ENCODE assay signal across 28 cellular contexts in genomic region chrY:7866976-7867375, GRCh38.
"Had no signal": no experiment of that assay in that cellular context is flagged by ENCODE, and none has a peak within 500 bp of the region (broad histone marks: within the 10 kb centered on the region; RNA-seq: fewer than 3 reads in every experiment).

No MANE protein-coding gene starts in this region.

- H3K4me2 ChIP-seq: hepatocyte had no signal

- DNase-seq: cortex of kidney; effector memory CD8-positive, alpha-beta T cell; foreskin fibroblast; heart left ventricle; immature natural killer cell; islet precursor cell; kidney glomerular epithelial cell; left colon; left ventricle myocardium superior; lower lobe of right lung; naive B cell; nucleus accumbens; posterior cingulate gyrus; psoas muscle; right cardiac atrium; spleen; stimulated activated CD4-positive, alpha-beta T cell treated with anti-CD3 and anti-CD28 coated beads, Interleukin-4, amount 100 ng/mL, for 4 hours; stimulated activated naive CD8-positive, alpha-beta T cell treated with anti-CD3 and anti-CD28 coated beads, Interleukin-15, Interleukin-2, amounts not matched to agents 100 U/mL and 50 U/mL, for 24 hours; substantia nigra; testis; tibial artery had no signal

- H3K9me3 ChIP-seq: gastroesophageal sphincter, heart left ventricle, lower lobe of right lung, psoas muscle, spleen, testis, tibial artery had no signal

- ATAC-seq: effector memory CD8-positive, alpha-beta T cell; esophagus mucosa; gastroesophageal sphincter; heart left ventricle; left colon; left ventricle myocardium superior; lower lobe of right lung; natural killer cell treated with Interleukin-12 subunit alpha and Interleukin-12 subunit beta and Interleukin-15 and Interleukin-18, amount 100 ng/mL, for 72 hours; psoas muscle; right cardiac atrium; stimulated activated memory B cell treated with anti-CD40 and anti-IgM and Interleukin-4, amounts not matched to agents 10 μg/mL and 1 μg/mL and 100 μg/mL, for 72 hours; stimulated activated naive CD8-positive, alpha-beta T cell treated with anti-CD3 and anti-CD28 coated beads, Interleukin-15, Interleukin-2, amounts not matched to agents 100 U/mL and 50 U/mL, for 24 hours had no signal

- H3K4me3 ChIP-seq: gastroesophageal sphincter, heart left ventricle, hepatocyte, lower lobe of right lung, psoas muscle, skin epidermis, spleen, testis, tibial artery had no signal

- H3K4me1 ChIP-seq: gastroesophageal sphincter, heart left ventricle, lower lobe of right lung, psoas muscle, spleen, testis, tibial artery had no signal

- H3K27ac ChIP-seq: epithelial cell of prostate, gastroesophageal sphincter, heart left ventricle, hepatocyte, lower lobe of right lung, psoas muscle, skin epidermis, spleen, testis, tibial artery had no signal
